ENCODE assay signal across 1 cellular context in the genomic region with DNA sequence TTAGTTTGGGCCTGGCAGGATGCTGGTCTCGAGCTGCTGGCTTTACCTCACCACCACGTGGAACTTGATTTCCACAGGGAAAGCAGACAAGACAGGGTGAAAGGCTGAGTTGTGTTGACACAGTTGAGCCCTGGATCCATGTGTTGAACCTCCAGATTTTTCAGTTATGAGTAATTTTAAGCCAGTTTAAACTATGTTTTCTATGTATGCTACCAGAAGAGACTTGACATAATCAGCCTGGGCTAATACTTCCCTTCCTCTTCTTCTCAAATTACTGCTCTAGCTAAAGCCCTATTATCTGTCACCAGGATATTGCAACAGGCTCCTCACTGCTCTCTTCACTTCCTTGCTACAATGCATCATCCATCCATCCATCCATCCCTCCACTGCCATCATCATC.
TF ChIP-seq lines count a peak whose summit lies in the region.

No MANE protein-coding gene starts in this region.

TF ChIP-seq in SK-N-SH, 30 proteins besides CTCF, POLR2A, EP300 and RAD21 (continued from another document):
- TF ChIP-seq, protein P1, sequence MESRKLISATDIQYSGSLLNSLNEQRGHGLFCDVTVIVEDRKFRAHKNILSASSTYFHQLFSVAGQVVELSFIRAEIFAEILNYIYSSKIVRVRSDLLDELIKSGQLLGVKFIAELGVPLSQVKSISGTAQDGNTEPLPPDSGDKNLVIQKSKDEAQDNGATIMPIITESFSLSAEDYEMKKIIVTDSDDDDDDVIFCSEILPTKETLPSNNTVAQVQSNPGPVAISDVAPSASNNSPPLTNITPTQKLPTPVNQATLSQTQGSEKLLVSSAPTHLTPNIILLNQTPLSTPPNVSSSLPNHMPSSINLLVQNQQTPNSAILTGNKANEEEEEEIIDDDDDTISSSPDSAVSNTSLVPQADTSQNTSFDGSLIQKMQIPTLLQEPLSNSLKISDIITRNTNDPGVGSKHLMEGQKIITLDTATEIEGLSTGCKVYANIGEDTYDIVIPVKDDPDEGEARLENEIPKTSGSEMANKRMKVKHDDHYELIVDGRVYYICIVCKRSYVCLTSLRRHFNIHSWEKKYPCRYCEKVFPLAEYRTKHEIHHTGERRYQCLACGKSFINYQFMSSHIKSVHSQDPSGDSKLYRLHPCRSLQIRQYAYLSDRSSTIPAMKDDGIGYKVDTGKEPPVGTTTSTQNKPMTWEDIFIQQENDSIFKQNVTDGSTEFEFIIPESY (IDR thresholded peaks at IDR 0.05; ENCODE audit: borderline replicate concordance, low read depth), result no peak
- TF ChIP-seq JUND (IDR thresholded peaks at IDR 0.05) (no peak), TAF1 (IDR thresholded peaks at IDR 0.05; ENCODE audit: borderline replicate concordance, low read depth, low read length) (no peak), RCOR1 (IDR thresholded peaks at IDR 0.05; ENCODE audit: low read length) (no peak), MXI1 (IDR thresholded peaks at IDR 0.05; ENCODE audit: low read depth, low read length) (no peak), FOXJ3 (CRISPR knock-in tag; IDR thresholded peaks at IDR 0.05) (no peak), GATA2 (CRISPR knock-in tag; IDR thresholded peaks at IDR 0.05) (no peak), ELF1 (IDR thresholded peaks at IDR 0.05) (no peak), NFIC (IDR thresholded peaks at IDR 0.05; ENCODE audit: borderline replicate concordance) (no peak), EZH2phosphoT487 (IDR thresholded peaks at IDR 0.05; ENCODE audit: borderline replicate concordance, low read depth) (no peak), YY1 (IDR thresholded peaks at IDR 0.05; ENCODE audit: low read depth) (no peak)
- TF ChIP-seq, protein P2, sequence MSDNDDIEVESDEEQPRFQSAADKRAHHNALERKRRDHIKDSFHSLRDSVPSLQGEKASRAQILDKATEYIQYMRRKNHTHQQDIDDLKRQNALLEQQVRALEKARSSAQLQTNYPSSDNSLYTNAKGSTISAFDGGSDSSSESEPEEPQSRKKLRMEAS (IDR thresholded peaks at IDR 0.05; ENCODE audit: low read depth), result no peak
- TF ChIP-seq, protein P3, sequence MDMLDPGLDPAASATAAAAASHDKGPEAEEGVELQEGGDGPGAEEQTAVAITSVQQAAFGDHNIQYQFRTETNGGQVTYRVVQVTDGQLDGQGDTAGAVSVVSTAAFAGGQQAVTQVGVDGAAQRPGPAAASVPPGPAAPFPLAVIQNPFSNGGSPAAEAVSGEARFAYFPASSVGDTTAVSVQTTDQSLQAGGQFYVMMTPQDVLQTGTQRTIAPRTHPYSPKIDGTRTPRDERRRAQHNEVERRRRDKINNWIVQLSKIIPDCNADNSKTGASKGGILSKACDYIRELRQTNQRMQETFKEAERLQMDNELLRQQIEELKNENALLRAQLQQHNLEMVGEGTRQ (IDR thresholded peaks at IDR 0.05; ENCODE audit: borderline replicate concordance, low read depth, low read length), result no peak
- TF ChIP-seq, protein P4, sequence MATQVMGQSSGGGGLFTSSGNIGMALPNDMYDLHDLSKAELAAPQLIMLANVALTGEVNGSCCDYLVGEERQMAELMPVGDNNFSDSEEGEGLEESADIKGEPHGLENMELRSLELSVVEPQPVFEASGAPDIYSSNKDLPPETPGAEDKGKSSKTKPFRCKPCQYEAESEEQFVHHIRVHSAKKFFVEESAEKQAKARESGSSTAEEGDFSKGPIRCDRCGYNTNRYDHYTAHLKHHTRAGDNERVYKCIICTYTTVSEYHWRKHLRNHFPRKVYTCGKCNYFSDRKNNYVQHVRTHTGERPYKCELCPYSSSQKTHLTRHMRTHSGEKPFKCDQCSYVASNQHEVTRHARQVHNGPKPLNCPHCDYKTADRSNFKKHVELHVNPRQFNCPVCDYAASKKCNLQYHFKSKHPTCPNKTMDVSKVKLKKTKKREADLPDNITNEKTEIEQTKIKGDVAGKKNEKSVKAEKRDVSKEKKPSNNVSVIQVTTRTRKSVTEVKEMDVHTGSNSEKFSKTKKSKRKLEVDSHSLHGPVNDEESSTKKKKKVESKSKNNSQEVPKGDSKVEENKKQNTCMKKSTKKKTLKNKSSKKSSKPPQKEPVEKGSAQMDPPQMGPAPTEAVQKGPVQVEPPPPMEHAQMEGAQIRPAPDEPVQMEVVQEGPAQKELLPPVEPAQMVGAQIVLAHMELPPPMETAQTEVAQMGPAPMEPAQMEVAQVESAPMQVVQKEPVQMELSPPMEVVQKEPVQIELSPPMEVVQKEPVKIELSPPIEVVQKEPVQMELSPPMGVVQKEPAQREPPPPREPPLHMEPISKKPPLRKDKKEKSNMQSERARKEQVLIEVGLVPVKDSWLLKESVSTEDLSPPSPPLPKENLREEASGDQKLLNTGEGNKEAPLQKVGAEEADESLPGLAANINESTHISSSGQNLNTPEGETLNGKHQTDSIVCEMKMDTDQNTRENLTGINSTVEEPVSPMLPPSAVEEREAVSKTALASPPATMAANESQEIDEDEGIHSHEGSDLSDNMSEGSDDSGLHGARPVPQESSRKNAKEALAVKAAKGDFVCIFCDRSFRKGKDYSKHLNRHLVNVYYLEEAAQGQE (IDR thresholded peaks at IDR 0.05; ENCODE audit: low read depth, low read length), result no peak
- TF ChIP-seq, protein P5, sequence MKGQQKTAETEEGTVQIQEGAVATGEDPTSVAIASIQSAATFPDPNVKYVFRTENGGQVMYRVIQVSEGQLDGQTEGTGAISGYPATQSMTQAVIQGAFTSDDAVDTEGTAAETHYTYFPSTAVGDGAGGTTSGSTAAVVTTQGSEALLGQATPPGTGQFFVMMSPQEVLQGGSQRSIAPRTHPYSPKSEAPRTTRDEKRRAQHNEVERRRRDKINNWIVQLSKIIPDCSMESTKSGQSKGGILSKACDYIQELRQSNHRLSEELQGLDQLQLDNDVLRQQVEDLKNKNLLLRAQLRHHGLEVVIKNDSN (IDR thresholded peaks at IDR 0.05; ENCODE audit: borderline replicate concordance, low read depth), result no peak
- TF ChIP-seq, protein P6, sequence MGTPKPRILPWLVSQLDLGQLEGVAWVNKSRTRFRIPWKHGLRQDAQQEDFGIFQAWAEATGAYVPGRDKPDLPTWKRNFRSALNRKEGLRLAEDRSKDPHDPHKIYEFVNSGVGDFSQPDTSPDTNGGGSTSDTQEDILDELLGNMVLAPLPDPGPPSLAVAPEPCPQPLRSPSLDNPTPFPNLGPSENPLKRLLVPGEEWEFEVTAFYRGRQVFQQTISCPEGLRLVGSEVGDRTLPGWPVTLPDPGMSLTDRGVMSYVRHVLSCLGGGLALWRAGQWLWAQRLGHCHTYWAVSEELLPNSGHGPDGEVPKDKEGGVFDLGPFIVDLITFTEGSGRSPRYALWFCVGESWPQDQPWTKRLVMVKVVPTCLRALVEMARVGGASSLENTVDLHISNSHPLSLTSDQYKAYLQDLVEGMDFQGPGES (IDR thresholded peaks at IDR 0.05; ENCODE audit: low read depth, low read length), result no peak
TF ChIP-seq in SK-N-SH: peak in this region for 0.
